In the genomic region with DNA sequence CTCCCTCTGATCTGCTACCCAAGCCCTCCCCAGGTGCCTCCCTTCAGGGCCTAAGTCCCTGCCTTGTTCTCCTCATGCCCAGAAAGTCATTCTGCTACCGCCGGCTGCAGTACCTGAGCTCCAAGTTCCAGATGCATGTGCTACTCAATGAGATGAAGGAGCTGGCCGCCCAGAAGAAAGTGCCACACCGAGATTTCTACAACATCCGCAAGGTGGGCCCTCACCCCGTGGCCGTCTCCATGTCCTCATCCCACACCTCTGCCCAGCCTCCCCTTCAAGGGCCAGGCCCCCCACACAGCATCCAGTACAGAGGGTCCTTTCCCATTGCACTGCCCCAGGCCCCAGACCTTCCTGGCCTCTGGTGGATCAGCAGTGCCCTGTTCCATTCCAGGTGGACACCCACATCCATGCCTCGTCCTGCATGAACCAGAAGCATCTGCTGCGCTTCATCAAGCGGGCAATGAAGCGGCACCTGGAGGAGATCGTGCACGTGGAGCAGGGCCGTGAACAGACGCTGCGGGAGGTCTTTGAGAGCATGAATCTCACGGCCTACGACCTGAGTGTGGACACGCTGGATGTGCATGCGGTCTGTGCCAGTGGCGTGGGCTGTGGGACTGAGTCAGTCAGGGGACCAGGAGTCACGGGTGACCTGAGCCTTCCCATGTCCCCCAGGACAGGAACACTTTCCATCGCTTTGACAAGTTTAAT, we compare ENCODE assay signal across 28 cellular contexts. TPM values are rescaled to one million over a fixed set of nuclear protein-coding genes. Genes with fewer than 3 reads are reported as not detected.
DNase-seq lines count a peak whose midpoint lies in the region; ATAC-seq and TF ChIP-seq lines count a peak whose summit lies in the region.
"Had no signal": no experiment of that assay in that cellular context is flagged by ENCODE, and none has a peak within 500 bp of the region (broad histone marks: within the 10 kb centered on the region; RNA-seq: fewer than 3 reads in every experiment).

No MANE protein-coding gene starts in this region.

- H3K4me1 ChIP-seq in esophagus muscularis mucosa, result peaks cover 11 to 46% (median 33%) of the 10 kb centered on the region in 4 donors
- H3K4me1 ChIP-seq: pancreas had no signal

- intact Hi-C loops in activated CD8-positive, alpha-beta T cell treated with anti-CD3 and anti-CD28 coated beads for 36 hours (cut with micrococcal nuclease), result no loop called here
- intact Hi-C loops in esophagus muscularis mucosa (cut with DNase I), result no loop called here

- no peaks in the 10 kb centered on the region for H3K9me3 Mint-ChIP-seq in activated T-cell treated with anti-CD3 and anti-CD28 coated beads, Interleukin-2, amount 50 U/mL, for 24 hours
- no peaks in the 10 kb centered on the region for H3K9me3 Mint-ChIP-seq in activated T-cell treated with anti-CD3 and anti-CD28 coated beads, Interleukin-2, amount 50 U/mL, for 72 hours
- H3K9me3 Mint-ChIP-seq in activated CD8-positive, alpha-beta T cell treated with anti-CD3 and anti-CD28 coated beads for 36 hours, result no peaks in the 10 kb centered on the region
- no peaks in the 10 kb centered on the region for H3K9me3 Mint-ChIP-seq in stimulated activated effector memory CD8-positive, alpha-beta T cell treated with anti-CD3 and anti-CD28 coated beads, Interleukin-12 subunit alpha, Interleukin-12 subunit beta, amount 100 ng/mL, for 72 hours
- H3K9me3 Mint-ChIP-seq: activated naive CD4-positive, alpha-beta T cell treated with anti-CD3 and anti-CD28 coated beads, Interleukin-2, amount 50 U/mL, for 72 hours; activated T-helper 1 cell treated with anti-CD3 and anti-CD28 coated beads, Interleukin-12 subunit alpha, Interleukin-12 subunit beta, Interleukin-2, Interleukin-4 antibody, amounts not matched to agents 30 ng/mL and 10 ng/mL and 1 ng/mL, durations not matched to agents 14 hours and 24 hours and 36 hours; GM23338; memory B cell; naive thymus-derived CD4-positive, alpha-beta T cell; T-helper 2 cell treated with Interferon-gamma antibody and Interleukin-4, amounts not matched to agents 5 μg/mL and 100 μg/mL, for 36 hours; WTC11 had no signal

- H3K36me3 Mint-ChIP-seq in activated T-cell treated with anti-CD3 and anti-CD28 coated beads, Interleukin-2, amount 50 U/mL, for 24 hours (ENCODE audit: low read depth), result peaks cover 69% of the 10 kb centered on the region
- peaks cover 2 to 9% of the 10 kb centered on the region in 2 donors for H3K36me3 Mint-ChIP-seq in activated T-cell treated with anti-CD3 and anti-CD28 coated beads, Interleukin-2, amount 50 U/mL, for 72 hours (ENCODE audit: insufficient read depth in 2 of 2)
- peaks cover 30% of the 10 kb centered on the region for H3K36me3 Mint-ChIP-seq in activated CD8-positive, alpha-beta T cell treated with anti-CD3 and anti-CD28 coated beads for 36 hours (ENCODE audit: low read depth)
- peaks cover 61% of the 10 kb centered on the region for H3K36me3 Mint-ChIP-seq in stimulated activated effector memory CD8-positive, alpha-beta T cell treated with anti-CD3 and anti-CD28 coated beads, Interleukin-12 subunit alpha, Interleukin-12 subunit beta, amount 100 ng/mL, for 72 hours
- H3K36me3 Mint-ChIP-seq: activated naive CD4-positive, alpha-beta T cell treated with anti-CD3 and anti-CD28 coated beads, Interleukin-2, amount 50 U/mL, for 72 hours had no signal

- no peaks in the 10 kb centered on the region for H3K27me3 Mint-ChIP-seq in activated T-cell treated with anti-CD3 and anti-CD28 coated beads, Interleukin-2, amount 50 U/mL, for 24 hours
- no peaks in the 10 kb centered on the region for H3K27me3 Mint-ChIP-seq in activated T-cell treated with anti-CD3 and anti-CD28 coated beads, Interleukin-2, amount 50 U/mL, for 72 hours (ENCODE audit: low read depth)
- no peaks in the 10 kb centered on the region for H3K27me3 Mint-ChIP-seq in activated CD8-positive, alpha-beta T cell treated with anti-CD3 and anti-CD28 coated beads for 36 hours
- H3K27me3 Mint-ChIP-seq: memory B cell; naive thymus-derived CD4-positive, alpha-beta T cell had no signal

- no peak for ATAC-seq in activated T-cell treated with anti-CD3 and anti-CD28 coated beads, Interleukin-2, amount 50 U/mL, for 72 hours (replicated peaks in 1 of 2)
- ATAC-seq in activated CD8-positive, alpha-beta T cell treated with anti-CD3 and anti-CD28 coated beads for 36 hours, result no peak
- no peak for ATAC-seq in stimulated activated effector memory CD8-positive, alpha-beta T cell treated with anti-CD3 and anti-CD28 coated beads, Interleukin-12 subunit alpha, Interleukin-12 subunit beta, amount 100 ng/mL, for 72 hours
- ATAC-seq in HG03571 (IDR thresholded peaks at IDR 0.05; ENCODE audit: unreplicated experiment), result no peak
- ATAC-seq: activated naive CD4-positive, alpha-beta T cell treated with anti-CD3 and anti-CD28 coated beads, Interleukin-2, amount 50 U/mL, for 72 hours; GM23338; naive thymus-derived CD4-positive, alpha-beta T cell; WTC11 had no signal

- no peaks in the 10 kb centered on the region for H3K9me3 ChIP-seq in esophagus muscularis mucosa
- H3K9me3 ChIP-seq: pancreas, suprapubic skin, vagina had no signal

- H3K27ac Mint-ChIP-seq in activated T-cell treated with anti-CD3 and anti-CD28 coated beads, Interleukin-2, amount 50 U/mL, for 24 hours, result peak overlapping the region; percentile 50
- H3K27ac Mint-ChIP-seq in activated T-cell treated with anti-CD3 and anti-CD28 coated beads, Interleukin-2, amount 50 U/mL, for 72 hours, result no peak overlapping the region
- peak overlapping the region; percentile 1 for H3K27ac Mint-ChIP-seq in activated CD8-positive, alpha-beta T cell treated with anti-CD3 and anti-CD28 coated beads for 36 hours
- H3K27ac Mint-ChIP-seq in stimulated activated effector memory CD8-positive, alpha-beta T cell treated with anti-CD3 and anti-CD28 coated beads, Interleukin-12 subunit alpha, Interleukin-12 subunit beta, amount 100 ng/mL, for 72 hours, result peak overlapping the region; percentile 53
- H3K27ac Mint-ChIP-seq: activated T-helper 1 cell treated with anti-CD3 and anti-CD28 coated beads, Interleukin-12 subunit alpha, Interleukin-12 subunit beta, Interleukin-2, Interleukin-4 antibody, amounts not matched to agents 30 ng/mL and 10 ng/mL and 1 ng/mL, durations not matched to agents 14 hours and 24 hours and 36 hours; GM23338; memory B cell; T-helper 2 cell treated with Interferon-gamma antibody and Interleukin-4, amounts not matched to agents 5 μg/mL and 100 μg/mL, for 36 hours; WTC11 had no signal

- no peaks in the 10 kb centered on the region for H3K27me3 ChIP-seq in esophagus muscularis mucosa
- H3K27me3 ChIP-seq: hepatocyte, pancreas, suprapubic skin, vagina had no signal

- H3K4me3 ChIP-seq in esophagus muscularis mucosa, result no peak overlapping the region
- H3K4me3 ChIP-seq: coronary artery, GM23338, hepatocyte, pancreas, SK-N-MC, suprapubic skin, vagina had no signal

- TF ChIP-seq POLR2A in esophagus muscularis mucosa (IDR thresholded peaks at IDR 0.05; ENCODE audit: low read depth), result no peak

- CTCF ChIA-PET in activated CD8-positive, alpha-beta T cell treated with anti-CD3 and anti-CD28 coated beads for 36 hours (lab: Charles Lee), result interaction anchor here (1.3 to 18.5 kb wide), 5 partner anchors 12 to 86 kb away, joined by 3 to 294 read pairs (median 29); a partner anchor contains a TSS

- H3K36me3 ChIP-seq in esophagus muscularis mucosa, result peaks cover 28 to 55% (median 54%) of the 10 kb centered on the region in 4 donors

- DNase-seq in activated T-cell treated with anti-CD3 and anti-CD28 coated beads, Interleukin-2, amount 50 U/mL, for 24 hours, result no peak
- DNase-seq in activated T-cell treated with anti-CD3 and anti-CD28 coated beads, Interleukin-2, amount 50 U/mL, for 72 hours, result no peak
- DNase-seq in activated CD8-positive, alpha-beta T cell treated with anti-CD3 and anti-CD28 coated beads for 36 hours, result no peak
- DNase-seq in esophagus muscularis mucosa (ENCODE audit: extremely low spot score), result peak; percentile 89
- DNase-seq in stimulated activated effector memory CD8-positive, alpha-beta T cell treated with anti-CD3 and anti-CD28 coated beads, Interleukin-12 subunit alpha, Interleukin-12 subunit beta, amount 100 ng/mL, for 72 hours (ENCODE audit: low spot score in 2 of 2), result peak in 1 of 2 donors; percentile 46
- no peak for DNase-seq in NCI-H446 treated with DMSO at 0.1 percent for 48 hours (lab: John Stamatoyannopoulos, UW)
- DNase-seq in stimulated activated CD8-positive, alpha-beta memory T cell treated with anti-CD3 and anti-CD28 coated beads, Interleukin-4, amount 100 ng/mL, for 48 hours, result no peak
- DNase-seq: activated CD8-positive, alpha-beta memory T cell treated with anti-CD3 and anti-CD28 coated beads for 24 hours; DMS153; GF-D8; naive thymus-derived CD4-positive, alpha-beta T cell; NCI-H2029; NCI-H446 had no signal

- 93% methylated on average over 22 of the region's 23 CpGs for WGBS in esophagus muscularis mucosa

- TF ChIP-seq CTCF in activated CD8-positive, alpha-beta T cell treated with anti-CD3 and anti-CD28 coated beads for 36 hours (IDR thresholded peaks at IDR 0.05), result no peak
- TF ChIP-seq CTCF in esophagus muscularis mucosa (IDR thresholded peaks at IDR 0.05), result no peak

- H3K4me3 Mint-ChIP-seq in activated T-cell treated with anti-CD3 and anti-CD28 coated beads, Interleukin-2, amount 50 U/mL, for 24 hours, result no peak overlapping the region
- no peak overlapping the region for H3K4me3 Mint-ChIP-seq in activated T-cell treated with anti-CD3 and anti-CD28 coated beads, Interleukin-2, amount 50 U/mL, for 72 hours
- H3K4me3 Mint-ChIP-seq in activated CD8-positive, alpha-beta T cell treated with anti-CD3 and anti-CD28 coated beads for 36 hours, result no peak overlapping the region
- H3K4me3 Mint-ChIP-seq in stimulated activated effector memory CD8-positive, alpha-beta T cell treated with anti-CD3 and anti-CD28 coated beads, Interleukin-12 subunit alpha, Interleukin-12 subunit beta, amount 100 ng/mL, for 72 hours, result no peak overlapping the region
- H3K4me3 Mint-ChIP-seq: activated T-helper 1 cell treated with anti-CD3 and anti-CD28 coated beads, Interleukin-12 subunit alpha, Interleukin-12 subunit beta, Interleukin-2, Interleukin-4 antibody, amounts not matched to agents 30 ng/mL and 10 ng/mL and 1 ng/mL, durations not matched to agents 14 hours and 24 hours and 36 hours; brain; GM23338; memory B cell; naive thymus-derived CD4-positive, alpha-beta T cell; T-helper 2 cell treated with Interferon-gamma antibody and Interleukin-4, amounts not matched to agents 5 μg/mL and 100 μg/mL, for 36 hours; WTC11 had no signal

- POLR2A ChIA-PET in activated CD8-positive, alpha-beta T cell treated with anti-CD3 and anti-CD28 coated beads for 36 hours (lab: Charles Lee), result interaction anchor here (1.1 kb wide), 1 partner anchor 9 kb away, joined by 4 read pairs; no protein-coding TSS in a partner anchor

- no peak overlapping the region for H3K27ac ChIP-seq in esophagus muscularis mucosa (replicated peaks in 1 of 4)
- H3K27ac ChIP-seq: coronary artery, hepatocyte, pancreas, SK-N-MC, suprapubic skin, vagina had no signal

- TF ChIP-seq EP300 in esophagus muscularis mucosa (IDR thresholded peaks at IDR 0.05), result no peak

- H3K4me1 Mint-ChIP-seq in activated T-cell treated with anti-CD3 and anti-CD28 coated beads, Interleukin-2, amount 50 U/mL, for 24 hours (ENCODE audit: low read depth), result peaks cover 27% of the 10 kb centered on the region
- peaks cover 20% of the 10 kb centered on the region for H3K4me1 Mint-ChIP-seq in activated T-cell treated with anti-CD3 and anti-CD28 coated beads, Interleukin-2, amount 50 U/mL, for 72 hours (ENCODE audit: low read depth)
- peaks cover 17% of the 10 kb centered on the region for H3K4me1 Mint-ChIP-seq in activated CD8-positive, alpha-beta T cell treated with anti-CD3 and anti-CD28 coated beads for 36 hours (ENCODE audit: low read depth)
- H3K4me1 Mint-ChIP-seq in stimulated activated effector memory CD8-positive, alpha-beta T cell treated with anti-CD3 and anti-CD28 coated beads, Interleukin-12 subunit alpha, Interleukin-12 subunit beta, amount 100 ng/mL, for 72 hours, result peaks cover 43% of the 10 kb centered on the region

RNA-seq across cellular contexts. Expression of a gene that starts 8.2 kb away (rescaled TPM):
- 10 to 100 TPM; 64.0 to 79.2 TPM for total RNA-seq in activated T-cell treated with anti-CD3 and anti-CD28 coated beads, Interleukin-2, amount 50 U/mL, for 72 hours
- total RNA-seq in activated CD8-positive, alpha-beta T cell treated with anti-CD3 and anti-CD28 coated beads for 36 hours, result 100 to 1,000 TPM; 107 to 119 TPM
- total RNA-seq in esophagus muscularis mucosa, result 10 to 100 TPM; 23.7 to 38.8 (median 33.2) TPM

RNA-seq across cellular contexts. Expression of a gene that starts 8.4 kb away (rescaled TPM):
- total RNA-seq in activated T-cell treated with anti-CD3 and anti-CD28 coated beads, Interleukin-2, amount 50 U/mL, for 72 hours, result under 1 TPM; 0.17 to 0.23 TPM
- total RNA-seq in activated CD8-positive, alpha-beta T cell treated with anti-CD3 and anti-CD28 coated beads for 36 hours, result under 1 TPM; 0.81 to 0.88 TPM
- under 1 TPM in 1 of 4 donors, not detected in 3; 0.33 TPM for total RNA-seq in esophagus muscularis mucosa
- total RNA-seq: hepatocyte, RPMI7951, suprapubic skin, vagina, WTC11 had no signal

RNA-seq across cellular contexts. Expression of a gene that starts 28.1 kb away (rescaled TPM):
- total RNA-seq in activated T-cell treated with anti-CD3 and anti-CD28 coated beads, Interleukin-2, amount 50 U/mL, for 72 hours, result 10 to 100 TPM; 23.5 to 31.1 TPM
- total RNA-seq in activated CD8-positive, alpha-beta T cell treated with anti-CD3 and anti-CD28 coated beads for 36 hours, result 10 to 100 TPM in 1 of 2 experiments, 1 to 10 TPM in 1; 8.3 to 10.5 TPM
- 10 to 100 TPM; 33.1 to 43.1 (median 39.1) TPM for total RNA-seq in esophagus muscularis mucosa

RNA-seq across cellular contexts. Expression of a gene that starts 40.0 kb away (rescaled TPM):
- 10 to 100 TPM; 40.2 to 41.9 TPM for total RNA-seq in activated T-cell treated with anti-CD3 and anti-CD28 coated beads, Interleukin-2, amount 50 U/mL, for 72 hours
- 10 to 100 TPM; 13.6 to 16.2 TPM for total RNA-seq in activated CD8-positive, alpha-beta T cell treated with anti-CD3 and anti-CD28 coated beads for 36 hours
- total RNA-seq in esophagus muscularis mucosa, result 10 to 100 TPM; 19.9 to 59.0 (median 39.3) TPM

RNA-seq across cellular contexts. Expression of a gene that starts 59.8 kb away (rescaled TPM):
- total RNA-seq in activated T-cell treated with anti-CD3 and anti-CD28 coated beads, Interleukin-2, amount 50 U/mL, for 72 hours, result 10 to 100 TPM; 37.2 to 60.6 TPM
- 10 to 100 TPM; 47.9 to 49.6 TPM for total RNA-seq in activated CD8-positive, alpha-beta T cell treated with anti-CD3 and anti-CD28 coated beads for 36 hours
- total RNA-seq in esophagus muscularis mucosa, result 10 to 100 TPM in 1 of 4 donors, not detected in 3; 23.1 TPM
- total RNA-seq: GM23338, WTC11 had no signal
